In the genomic region with DNA sequence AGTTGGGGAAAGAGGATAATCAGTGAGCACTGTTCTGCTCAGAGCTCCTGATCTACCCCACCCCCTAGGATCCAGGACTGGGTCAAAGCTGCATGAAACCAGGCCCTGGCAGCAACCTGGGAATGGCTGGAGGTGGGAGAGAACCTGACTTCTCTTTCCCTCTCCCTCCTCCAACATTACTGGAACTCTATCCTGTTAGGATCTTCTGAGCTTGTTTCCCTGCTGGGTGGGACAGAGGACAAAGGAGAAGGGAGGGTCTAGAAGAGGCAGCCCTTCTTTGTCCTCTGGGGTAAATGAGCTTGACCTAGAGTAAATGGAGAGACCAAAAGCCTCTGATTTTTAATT, we compare ENCODE assay signal across 20 cellular contexts. TPM values are rescaled to one million over a fixed set of nuclear protein-coding genes. Genes with fewer than 3 reads are reported as not detected.
DNase-seq lines count a peak whose midpoint lies in the region; ATAC-seq and TF ChIP-seq lines count a peak whose summit lies in the region.
"Had no signal": no experiment of that assay in that cellular context is flagged by ENCODE, and none has a peak within 500 bp of the region (broad histone marks: within the 10 kb centered on the region; RNA-seq: fewer than 3 reads in every experiment).

No MANE protein-coding gene starts in this region.

- no peaks in the 10 kb centered on the region for H3K9me3 ChIP-seq in upper lobe of right lung
- H3K9me3 ChIP-seq: colonic mucosa, esophagus muscularis mucosa had no signal

- H3K27ac ChIP-seq in foreskin keratinocyte (peak overlapping the region; percentile 68), upper lobe of right lung (peak overlapping the region; percentile 30)
- H3K27ac ChIP-seq: colonic mucosa, VCaP had no signal

- H3K27me3 ChIP-seq in foreskin keratinocyte, result no peaks in the 10 kb centered on the region
- no peaks in the 10 kb centered on the region for H3K27me3 ChIP-seq in upper lobe of right lung
- H3K27me3 ChIP-seq: colonic mucosa, esophagus muscularis mucosa, hepatocyte had no signal

- H3K4me1 ChIP-seq in foreskin keratinocyte (peaks cover 19% of the 10 kb centered on the region), upper lobe of right lung (peaks cover 16% of the 10 kb centered on the region)
- H3K4me1 ChIP-seq: colonic mucosa had no signal

- intact Hi-C loops in upper lobe of right lung (cut with DNase I), result loop anchor here (5.0 kb wide), 1 partner anchor 62 kb away; no protein-coding TSS in a partner anchor

- no peak overlapping the region for H3K4me3 Mint-ChIP-seq in activated naive CD4-positive, alpha-beta T cell treated with anti-CD3 and anti-CD28 coated beads, Interleukin-2, amount 10 ng/mL, durations not matched to agents 7 days and 5 days
- H3K4me3 Mint-ChIP-seq in activated CD8-positive, alpha-beta T cell treated with anti-CD3 and anti-CD28 coated beads, Interleukin-2, amount 10 ng/mL, durations not matched to agents 7 days and 5 days, result no peak overlapping the region
- H3K4me3 Mint-ChIP-seq: IgD-negative memory B cell, naive B cell had no signal

- CTCF ChIA-PET in activated naive CD4-positive, alpha-beta T cell treated with anti-CD3 and anti-CD28 coated beads, Interleukin-2, amount 10 ng/mL, durations not matched to agents 7 days and 5 days (lab: Charles Lee), result interaction anchor here (0.8 to 10.7 kb wide), 7 partner anchors 9 to 254 kb away, joined by 4 to 204 read pairs (median 5); no protein-coding TSS in a partner anchor
- CTCF ChIA-PET in activated CD8-positive, alpha-beta T cell treated with anti-CD3 and anti-CD28 coated beads, Interleukin-2, amount 10 ng/mL, durations not matched to agents 7 days and 5 days (lab: Charles Lee), result interaction anchor here (0.9 to 6.3 kb wide), 11 partner anchors 8 to 254 kb away, joined by 3 to 142 read pairs (median 14); no protein-coding TSS in a partner anchor

- peaks cover 32% of the 10 kb centered on the region for H3K36me3 Mint-ChIP-seq in activated naive CD4-positive, alpha-beta T cell treated with anti-CD3 and anti-CD28 coated beads, Interleukin-2, amount 10 ng/mL, durations not matched to agents 7 days and 5 days
- peaks cover 31% of the 10 kb centered on the region for H3K36me3 Mint-ChIP-seq in activated CD8-positive, alpha-beta T cell treated with anti-CD3 and anti-CD28 coated beads, Interleukin-2, amount 10 ng/mL, durations not matched to agents 7 days and 5 days (ENCODE audit: low read depth)

- ATAC-seq in activated CD8-positive, alpha-beta T cell treated with anti-CD3 and anti-CD28 coated beads, Interleukin-2, amount 10 ng/mL, durations not matched to agents 7 days and 5 days, result no peak
- ATAC-seq in foreskin keratinocyte (no peak), upper lobe of right lung (no peak), HG02970 (IDR thresholded peaks at IDR 0.05; ENCODE audit: low FRiP score, unreplicated experiment) (no peak)
- ATAC-seq: left cardiac atrium had no signal

- H3K9me3 Mint-ChIP-seq in activated naive CD4-positive, alpha-beta T cell treated with anti-CD3 and anti-CD28 coated beads, Interleukin-2, amount 10 ng/mL, durations not matched to agents 7 days and 5 days, result no peaks in the 10 kb centered on the region
- no peaks in the 10 kb centered on the region for H3K9me3 Mint-ChIP-seq in activated CD8-positive, alpha-beta T cell treated with anti-CD3 and anti-CD28 coated beads, Interleukin-2, amount 10 ng/mL, durations not matched to agents 7 days and 5 days (ENCODE audit: insufficient read depth)
- H3K9me3 Mint-ChIP-seq: IgD-negative memory B cell, naive B cell had no signal

- peaks cover 7% of the 10 kb centered on the region for H3K4me1 Mint-ChIP-seq in activated naive CD4-positive, alpha-beta T cell treated with anti-CD3 and anti-CD28 coated beads, Interleukin-2, amount 10 ng/mL, durations not matched to agents 7 days and 5 days
- peaks cover 21% of the 10 kb centered on the region for H3K4me1 Mint-ChIP-seq in activated CD8-positive, alpha-beta T cell treated with anti-CD3 and anti-CD28 coated beads, Interleukin-2, amount 10 ng/mL, durations not matched to agents 7 days and 5 days (ENCODE audit: low read depth)

- H3K4me3 ChIP-seq in upper lobe of right lung, result no peak overlapping the region
- H3K4me3 ChIP-seq: colonic mucosa, esophagus muscularis mucosa, hepatocyte had no signal

- DNase-seq in activated naive CD4-positive, alpha-beta T cell treated with anti-CD3 and anti-CD28 coated beads, Interleukin-2, amount 10 ng/mL, durations not matched to agents 7 days and 5 days, result no peak
- DNase-seq in activated naive CD4-positive, alpha-beta T cell treated with Interleukin-2 at 50 U/mL for 16 hours, result no peak
- DNase-seq in activated CD8-positive, alpha-beta T cell treated with anti-CD3 and anti-CD28 coated beads, Interleukin-2, amount 10 ng/mL, durations not matched to agents 7 days and 5 days, result no peak
- DNase-seq in foreskin keratinocyte (no peak), upper lobe of right lung (no peak), HK-2 (ENCODE audit: unreplicated experiment) (no peak)
- DNase-seq in stimulated activated CD4-positive, alpha-beta T cell treated with anti-CD3 and anti-CD28 coated beads, Interleukin-4, amount 100 ng/mL, for 1 hour, result no peak
- DNase-seq: activated CD8-positive, alpha-beta memory T cell treated with anti-CD3 and anti-CD28 coated beads, Interleukin-2, amount 50 U/mL, for 48 hours; amygdala; colonic mucosa; GOT3; left cardiac atrium; naive B cell; NCI-H1048; retina had no signal

- H3K27ac Mint-ChIP-seq in activated naive CD4-positive, alpha-beta T cell treated with anti-CD3 and anti-CD28 coated beads, Interleukin-2, amount 10 ng/mL, durations not matched to agents 7 days and 5 days, result peak overlapping the region; percentile 43
- peak overlapping the region; percentile 39 for H3K27ac Mint-ChIP-seq in activated CD8-positive, alpha-beta T cell treated with anti-CD3 and anti-CD28 coated beads, Interleukin-2, amount 10 ng/mL, durations not matched to agents 7 days and 5 days

- no peaks in the 10 kb centered on the region for H3K27me3 Mint-ChIP-seq in activated naive CD4-positive, alpha-beta T cell treated with anti-CD3 and anti-CD28 coated beads, Interleukin-2, amount 10 ng/mL, durations not matched to agents 7 days and 5 days
- no peaks in the 10 kb centered on the region for H3K27me3 Mint-ChIP-seq in activated CD8-positive, alpha-beta T cell treated with anti-CD3 and anti-CD28 coated beads, Interleukin-2, amount 10 ng/mL, durations not matched to agents 7 days and 5 days (ENCODE audit: low read depth)
- H3K27me3 Mint-ChIP-seq: IgD-negative memory B cell, naive B cell had no signal

- POLR2A ChIA-PET in activated CD8-positive, alpha-beta T cell treated with anti-CD3 and anti-CD28 coated beads, Interleukin-2, amount 10 ng/mL, durations not matched to agents 7 days and 5 days (lab: Charles Lee), result interaction anchor here (0.5 to 2.8 kb wide), 4 partner anchors 9 to 62 kb away, joined by 3 to 9 read pairs (median 4); a partner anchor contains a TSS

- no peak for TF ChIP-seq CTCF in foreskin keratinocyte (conservative IDR thresholded peaks at IDR 0.05)
- TF ChIP-seq CTCF in upper lobe of right lung (IDR thresholded peaks at IDR 0.05), result no peak

- peaks cover 70% of the 10 kb centered on the region for H3K36me3 ChIP-seq in upper lobe of right lung

RNA-seq across cellular contexts. Expression of a gene that starts 42.7 kb away (rescaled TPM):
- 100 to 1,000 TPM; 175 to 189 TPM for total RNA-seq in activated CD8-positive, alpha-beta T cell treated with anti-CD3 and anti-CD28 coated beads, Interleukin-2, amount 10 ng/mL, durations not matched to agents 7 days and 5 days
- 119 and 130 TPM in 2 replicates for total RNA-seq in foreskin keratinocyte
- polyA plus RNA-seq in foreskin keratinocyte, result 95.9 and 107 TPM in 2 replicates
- total RNA-seq in upper lobe of right lung, result 111 TPM

RNA-seq across cellular contexts. Expression of a gene that starts 43.0 kb away (rescaled TPM):
- 10 to 100 TPM; 78.3 to 78.9 TPM for total RNA-seq in activated CD8-positive, alpha-beta T cell treated with anti-CD3 and anti-CD28 coated beads, Interleukin-2, amount 10 ng/mL, durations not matched to agents 7 days and 5 days
- total RNA-seq in foreskin keratinocyte (27.6 and 28.6 TPM in 2 replicates), upper lobe of right lung (34.9 TPM)
- polyA plus RNA-seq in foreskin keratinocyte, result 8.1 and 12.4 TPM in 2 replicates
